In the genomic region with DNA sequence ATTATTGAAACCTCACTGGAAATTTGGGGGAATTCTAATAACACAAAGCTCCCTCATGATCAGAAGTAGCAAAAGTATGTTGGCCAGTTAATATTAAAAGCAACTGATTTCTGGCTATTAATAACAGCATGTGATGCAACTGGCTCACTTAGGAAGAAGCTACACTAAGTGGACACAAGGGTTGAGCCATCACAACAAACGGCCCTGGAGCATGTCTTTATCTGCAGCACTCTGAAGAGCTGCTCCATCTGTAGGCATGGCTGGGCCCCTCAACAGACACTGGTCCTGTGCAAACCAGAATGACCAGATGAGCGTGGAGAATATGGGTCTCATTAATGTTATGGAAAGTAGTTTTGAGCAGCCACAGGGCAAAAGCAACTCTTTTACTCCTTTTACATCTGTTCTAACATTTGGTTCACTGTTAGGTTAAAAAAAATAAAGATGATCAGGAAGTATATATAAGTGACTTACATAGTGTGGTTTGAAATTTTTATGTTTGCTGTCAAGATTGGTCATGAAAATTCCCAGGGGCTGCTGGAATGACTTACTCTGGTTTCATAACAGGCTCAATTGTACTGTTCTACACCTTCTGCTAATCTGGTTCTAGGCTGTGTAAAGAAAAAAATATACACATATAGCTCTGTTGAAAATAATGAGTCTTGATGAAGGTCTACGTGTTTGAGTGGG, we compare ENCODE assay signal across 1 cellular context.
TF ChIP-seq lines count a peak whose summit lies in the region.

No MANE protein-coding gene starts in this region.

TF ChIP-seq in IMR-90, 13 proteins besides CTCF, POLR2A, EP300 and RAD21 (continued from another document):
- TF ChIP-seq RCOR1 (IDR thresholded peaks at IDR 0.05; ENCODE audit: insufficient replicate concordance, low read length) = no peak
- no peak for TF ChIP-seq CHD1 (IDR thresholded peaks at IDR 0.05; ENCODE audit: low read depth, low read length)
- TF ChIP-seq, protein P1, sequence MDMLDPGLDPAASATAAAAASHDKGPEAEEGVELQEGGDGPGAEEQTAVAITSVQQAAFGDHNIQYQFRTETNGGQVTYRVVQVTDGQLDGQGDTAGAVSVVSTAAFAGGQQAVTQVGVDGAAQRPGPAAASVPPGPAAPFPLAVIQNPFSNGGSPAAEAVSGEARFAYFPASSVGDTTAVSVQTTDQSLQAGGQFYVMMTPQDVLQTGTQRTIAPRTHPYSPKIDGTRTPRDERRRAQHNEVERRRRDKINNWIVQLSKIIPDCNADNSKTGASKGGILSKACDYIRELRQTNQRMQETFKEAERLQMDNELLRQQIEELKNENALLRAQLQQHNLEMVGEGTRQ (IDR thresholded peaks at IDR 0.05; ENCODE audit: low read depth, low read length) = no peak
- no peak for TF ChIP-seq NFE2L2 (IDR thresholded peaks at IDR 0.05; ENCODE audit: low read depth, low read length)
- TF ChIP-seq CEBPB (IDR thresholded peaks at IDR 0.05; ENCODE audit: low read depth, low read length) = no peak
- TF ChIP-seq, protein P2, sequence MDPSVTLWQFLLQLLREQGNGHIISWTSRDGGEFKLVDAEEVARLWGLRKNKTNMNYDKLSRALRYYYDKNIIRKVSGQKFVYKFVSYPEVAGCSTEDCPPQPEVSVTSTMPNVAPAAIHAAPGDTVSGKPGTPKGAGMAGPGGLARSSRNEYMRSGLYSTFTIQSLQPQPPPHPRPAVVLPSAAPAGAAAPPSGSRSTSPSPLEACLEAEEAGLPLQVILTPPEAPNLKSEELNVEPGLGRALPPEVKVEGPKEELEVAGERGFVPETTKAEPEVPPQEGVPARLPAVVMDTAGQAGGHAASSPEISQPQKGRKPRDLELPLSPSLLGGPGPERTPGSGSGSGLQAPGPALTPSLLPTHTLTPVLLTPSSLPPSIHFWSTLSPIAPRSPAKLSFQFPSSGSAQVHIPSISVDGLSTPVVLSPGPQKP (IDR thresholded peaks at IDR 0.05; ENCODE audit: borderline replicate concordance, low read depth, low read length) = no peak
